19 cellular contexts compared by ENCODE assay signal in genomic region chr17:32943206-32943605, GRCh38. TPM values are rescaled to one million over a fixed set of nuclear protein-coding genes. Genes with fewer than 3 reads are reported as not detected.
DNase-seq lines count a peak whose midpoint lies in the region; ATAC-seq, FAIRE-seq and TF ChIP-seq lines count a peak whose summit lies in the region.
"Had no signal": no experiment of that assay in that cellular context is flagged by ENCODE, and none has a peak within 500 bp of the region (broad histone marks: within the 10 kb centered on the region; RNA-seq: fewer than 3 reads in every experiment).

No MANE protein-coding gene starts in this region.

- no peak for TF ChIP-seq EP300 in gastroesophageal sphincter (IDR thresholded peaks at IDR 0.05)

- POLR2A ChIA-PET in activated CD4-positive, alpha-beta memory T cell treated with anti-CD3 and anti-CD28 coated beads, Interleukin-2, amount 10 ng/mL, durations not matched to agents 7 days and 5 days (lab: Charles Lee): no interaction called here

- H4K20me1 ChIP-seq in GM23248 (ENCODE audit: insufficient read depth): no peaks in the 10 kb centered on the region
- H4K20me1 ChIP-seq in astrocyte (ENCODE audit: insufficient read depth, low read length): no peaks in the 10 kb centered on the region

- 13 to 14% methylated on average over 2 of the region's 2 CpGs for WGBS in GM23248 (ENCODE audit: low coverage in 1 of 2, low lambda C conversion rate in 2 of 2, missing lambda C conversion rate in 2 of 2), 2 experiments
- WGBS in gastroesophageal sphincter (ENCODE audit: low coverage in 1 of 2), 2 donors: no CpG with 5 or more reads among the region's 2 CpGs

- H3K79me2 ChIP-seq in GM23248 (ENCODE audit: insufficient read depth) (no peaks in the 10 kb centered on the region), astrocyte (ENCODE audit: insufficient read depth, low read length) (no peaks in the 10 kb centered on the region)

- H3K27me3 Mint-ChIP-seq in astrocyte (ENCODE audit: low read depth, unreplicated experiment): peaks cover 8% of the 10 kb centered on the region
- peaks cover 14% of the 10 kb centered on the region for H3K27me3 Mint-ChIP-seq in activated CD4-positive, alpha-beta memory T cell treated with anti-CD3 and anti-CD28 coated beads, Interleukin-2, amount 10 ng/mL, durations not matched to agents 7 days and 5 days

- H3K9ac ChIP-seq in GM23248 (peak overlapping the region; percentile 47), astrocyte (ENCODE audit: low read length) (no peak overlapping the region)

- peaks cover 11% of the 10 kb centered on the region; the same call in 1 of the 2 replicates for H3K36me3 ChIP-seq in GM23248 (ENCODE audit: low read depth)
- peaks cover 22% of the 10 kb centered on the region for H3K36me3 ChIP-seq in astrocyte (ENCODE audit: insufficient read depth, low read length)
- H3K36me3 ChIP-seq in gastroesophageal sphincter: peaks cover 0 to 36% of the 10 kb centered on the region in 2 donors

- intact Hi-C loops in sciatic nerve (cut with DNase I): no loop called here

- TF ChIP-seq CTCF in astrocyte (IDR thresholded peaks at IDR 0.05; ENCODE audit: insufficient read depth, low read depth, low read length) (no peak), gastroesophageal sphincter (IDR thresholded peaks at IDR 0.05) (no peak)

- peak overlapping the region; percentile 85 for H3K27ac ChIP-seq in GM23248
- no peak overlapping the region for H3K27ac ChIP-seq in astrocyte (ENCODE audit: low read depth, low read length)
- H3K27ac ChIP-seq in gastroesophageal sphincter: no peak overlapping the region
- H3K27ac ChIP-seq: left ventricle myocardium inferior, psoas muscle had no signal

- in situ Hi-C loops in GM23248 (cut with MboI): no loop called here

- CTCF ChIA-PET in activated CD4-positive, alpha-beta memory T cell treated with anti-CD3 and anti-CD28 coated beads, Interleukin-2, amount 10 ng/mL, durations not matched to agents 7 days and 5 days (lab: Charles Lee): no interaction called here

- H3K9me3 Mint-ChIP-seq in astrocyte (ENCODE audit: unreplicated experiment): no peaks in the 10 kb centered on the region
- peaks cover 2% of the 10 kb centered on the region for H3K9me3 Mint-ChIP-seq in activated CD4-positive, alpha-beta memory T cell treated with anti-CD3 and anti-CD28 coated beads, Interleukin-2, amount 10 ng/mL, durations not matched to agents 7 days and 5 days
- H3K9me3 Mint-ChIP-seq: activated T-cell treated with anti-CD3 and anti-CD28 coated beads, Interleukin-2, amount 50 U/mL, for 72 hours had no signal

- DNase-seq in GM23248 (no peak), astrocyte (ENCODE audit: low read depth) (peak; percentile 27), sciatic nerve (ENCODE audit: low spot score) (no peak), UCSD-AML1 (lab: John Stamatoyannopoulos, UW; ENCODE audit: unreplicated experiment) (no peak)
- no peak for DNase-seq in activated CD4-positive, alpha-beta memory T cell treated with anti-CD3 and anti-CD28 coated beads, Interleukin-2, amount 10 ng/mL, durations not matched to agents 7 days and 5 days
- DNase-seq in activated effector memory CD4-positive, alpha-beta T cell treated with Interleukin-2 at 50 U/mL for 16 hours: no peak
- DNase-seq: activated CD4-positive, alpha-beta memory T cell treated with anti-CD3 and anti-CD28 coated beads for 36 hours; activated T-cell treated with anti-CD3 and anti-CD28 coated beads, Interleukin-2, amount 50 U/mL, for 72 hours; C1 segment of cervical spinal cord; DMS53; left ventricle myocardium inferior; MM.1S; naive thymus-derived CD8-positive, alpha-beta T cell; NCI-H2029; NCI-H526; PC-3; psoas muscle had no signal

- H3K4me2 ChIP-seq in GM23248 (ENCODE audit: unreplicated experiment) (peak overlapping the region; percentile 65), astrocyte (ENCODE audit: low read length) (no peak overlapping the region)

- peaks cover 13% of the 10 kb centered on the region for H3K4me1 Mint-ChIP-seq in astrocyte (ENCODE audit: low read depth, unreplicated experiment)
- no peaks in the 10 kb centered on the region for H3K4me1 Mint-ChIP-seq in activated CD4-positive, alpha-beta memory T cell treated with anti-CD3 and anti-CD28 coated beads, Interleukin-2, amount 10 ng/mL, durations not matched to agents 7 days and 5 days
- H3K4me1 Mint-ChIP-seq: naive thymus-derived CD8-positive, alpha-beta T cell had no signal

- peaks cover 21% of the 10 kb centered on the region for H3K36me3 Mint-ChIP-seq in astrocyte (ENCODE audit: low read depth, unreplicated experiment)
- no peaks in the 10 kb centered on the region for H3K36me3 Mint-ChIP-seq in activated CD4-positive, alpha-beta memory T cell treated with anti-CD3 and anti-CD28 coated beads, Interleukin-2, amount 10 ng/mL, durations not matched to agents 7 days and 5 days (ENCODE audit: low read depth)
- H3K36me3 Mint-ChIP-seq: activated CD4-positive, alpha-beta memory T cell treated with anti-CD3 and anti-CD28 coated beads for 36 hours; naive thymus-derived CD8-positive, alpha-beta T cell had no signal

- H3K4me1 ChIP-seq in GM23248 (ENCODE audit: insufficient read depth): peaks cover 26% of the 10 kb centered on the region
- peaks cover 2% of the 10 kb centered on the region for H3K4me1 ChIP-seq in astrocyte (ENCODE audit: insufficient read depth, low read length)
- H3K4me1 ChIP-seq in gastroesophageal sphincter: peaks cover 0 to 14% (median 0%) of the 10 kb centered on the region in 3 donors
- H3K4me1 ChIP-seq: left ventricle myocardium inferior, psoas muscle had no signal

- H3F3A ChIP-seq in GM23248 (ENCODE audit: insufficient read depth): peaks cover 46% of the 10 kb centered on the region

- peak overlapping the region; percentile 44 for H3K27ac Mint-ChIP-seq in astrocyte (ENCODE audit: unreplicated experiment)
- H3K27ac Mint-ChIP-seq in activated CD4-positive, alpha-beta memory T cell treated with anti-CD3 and anti-CD28 coated beads, Interleukin-2, amount 10 ng/mL, durations not matched to agents 7 days and 5 days: no peak overlapping the region
- H3K27ac Mint-ChIP-seq: activated CD4-positive, alpha-beta memory T cell treated with anti-CD3 and anti-CD28 coated beads for 36 hours; activated T-cell treated with anti-CD3 and anti-CD28 coated beads, Interleukin-2, amount 50 U/mL, for 72 hours; naive thymus-derived CD8-positive, alpha-beta T cell had no signal

- H3K4me3 Mint-ChIP-seq in astrocyte (ENCODE audit: unreplicated experiment): no peak overlapping the region
- H3K4me3 Mint-ChIP-seq in activated CD4-positive, alpha-beta memory T cell treated with anti-CD3 and anti-CD28 coated beads, Interleukin-2, amount 10 ng/mL, durations not matched to agents 7 days and 5 days: no peak overlapping the region
- H3K4me3 Mint-ChIP-seq: activated CD4-positive, alpha-beta memory T cell treated with anti-CD3 and anti-CD28 coated beads for 36 hours; activated T-cell treated with anti-CD3 and anti-CD28 coated beads, Interleukin-2, amount 50 U/mL, for 72 hours; naive thymus-derived CD8-positive, alpha-beta T cell had no signal

- H3K9me3 ChIP-seq in GM23248 (ENCODE audit: low read depth) (no peaks in the 10 kb centered on the region), astrocyte (ENCODE audit: insufficient read depth, low read depth, low read length) (no peaks in the 10 kb centered on the region), gastroesophageal sphincter (no peaks in the 10 kb centered on the region)
- H3K9me3 ChIP-seq: psoas muscle had no signal

- H3K27me3 ChIP-seq in GM23248 (replicated peaks; ENCODE audit: insufficient read depth) (no peaks in the 10 kb centered on the region), astrocyte (ENCODE audit: insufficient read depth, low read length) (no peaks in the 10 kb centered on the region), gastroesophageal sphincter (no peaks in the 10 kb centered on the region)

- no peaks in the 10 kb centered on the region for H3K9me2 ChIP-seq in GM23248 (ENCODE audit: insufficient read depth)

- H2AFZ ChIP-seq in GM23248 (peak overlapping the region; percentile 44; the same call in 1 of the 2 replicates), astrocyte (ENCODE audit: low read depth, low read length) (no peak overlapping the region)

- H3K4me3 ChIP-seq in GM23248: peak overlapping the region; percentile 23; the same call in 1 of the 2 replicates
- H3K4me3 ChIP-seq in astrocyte (ENCODE audit: insufficient read depth, low read depth, low read length): no peak overlapping the region
- no peak overlapping the region for H3K4me3 ChIP-seq in gastroesophageal sphincter
- H3K4me3 ChIP-seq: left ventricle myocardium inferior, psoas muscle had no signal

- no peak for TF ChIP-seq POLR2A in gastroesophageal sphincter (IDR thresholded peaks at IDR 0.05)

- FAIRE-seq in astrocyte (lab: Jason Lieb, UNC): peak; percentile 76
- FAIRE-seq: colon had no signal

- ATAC-seq in gastroesophageal sphincter: peak; percentile 35
- ATAC-seq in sciatic nerve: peak; percentile 13
- ATAC-seq: activated T-cell treated with anti-CD3 and anti-CD28 coated beads, Interleukin-2, amount 50 U/mL, for 72 hours; naive thymus-derived CD8-positive, alpha-beta T cell; PC-3 had no signal

RNA-seq across cellular contexts. Expression of gene TMEM98, which starts 15.3 kb away (rescaled TPM):
- total RNA-seq in GM23248 (2014; rRNA removed; shearing (Covaris generic)): 143 and 148 TPM in 2 replicates
- polyA plus RNA-seq in GM23248 (2016; fragmentation: Nextera tagmentation; extraction: Ambion mirVana): 153 and 157 TPM in 2 replicates
- total RNA-seq in astrocyte: 59.6 and 62.6 TPM in 2 replicates
- 10 to 100 TPM; 60.0 to 71.4 (median 68.2) TPM for total RNA-seq in gastroesophageal sphincter
- 123 TPM for total RNA-seq in sciatic nerve
- 1 to 10 TPM; 2.7 to 4.4 TPM for total RNA-seq in activated CD4-positive, alpha-beta memory T cell treated with anti-CD3 and anti-CD28 coated beads, Interleukin-2, amount 10 ng/mL, durations not matched to agents 7 days and 5 days
- total RNA-seq: naive thymus-derived CD8-positive, alpha-beta T cell had no signal
- polyA plus RNA-seq: naive thymus-derived CD8-positive, alpha-beta T cell had no signal

RNA-seq across cellular contexts. Expression of gene SPACA3, which starts 48.4 kb away (rescaled TPM):
- not detected in 2 replicates for total RNA-seq in GM23248 (2014; rRNA removed; shearing (Covaris generic))
- not detected in 2 replicates for polyA plus RNA-seq in GM23248 (2016; fragmentation: Nextera tagmentation; extraction: Ambion mirVana)
- total RNA-seq in astrocyte: not detected in 2 replicates
- not detected for total RNA-seq in gastroesophageal sphincter
- 1.2 TPM for total RNA-seq in sciatic nerve
- total RNA-seq in activated CD4-positive, alpha-beta memory T cell treated with anti-CD3 and anti-CD28 coated beads, Interleukin-2, amount 10 ng/mL, durations not matched to agents 7 days and 5 days: not detected
- total RNA-seq: activated CD4-positive, alpha-beta memory T cell treated with anti-CD3 and anti-CD28 coated beads for 36 hours; activated T-cell treated with anti-CD3 and anti-CD28 coated beads, Interleukin-2, amount 50 U/mL, for 72 hours; left ventricle myocardium inferior; naive thymus-derived CD8-positive, alpha-beta T cell; PC-3; psoas muscle had no signal
- polyA plus RNA-seq: naive thymus-derived CD8-positive, alpha-beta T cell; psoas muscle had no signal

Comparison
In these comparisons a context has a peak if more than half of its experiments do, and no peak if none do; other contexts are left out.
1. RNA of gene TMEM98, which starts 15.3 kb away (total RNA-seq): 143 to 148 TPM in GM23248, 123 TPM in sciatic nerve (single experiment), 60.0 to 71.4 TPM in gastroesophageal sphincter and 59.6 to 62.6 TPM in astrocyte; 2.7 to 4.4 TPM in activated CD4-positive, alpha-beta memory T cell treated with anti-CD3 and anti-CD28 coated beads, Interleukin-2, amount 10 ng/mL, durations not matched to agents 7 days and 5 days; every median in the first group is over 10 times any median in the second.